8 cellular contexts compared by ENCODE assay signal in genomic region chr22:32528984-32529982, GRCh38. TPM values are rescaled to one million over a fixed set of nuclear protein-coding genes. Genes with fewer than 3 reads are reported as not detected.
DNase-seq lines count a peak whose midpoint lies in the region; ATAC-seq and TF ChIP-seq lines count a peak whose summit lies in the region.

No MANE protein-coding gene starts in this region.

- H3K27ac ChIP-seq in layer of hippocampus (ENCODE audit: low read depth, low read length): peak overlapping the region; percentile 65

- H3K4me1 Mint-ChIP-seq in chondrocyte (ENCODE audit: low read depth): peaks cover 41% of the 10 kb centered on the region

- H3K27ac Mint-ChIP-seq in chondrocyte (ENCODE audit: unreplicated experiment): no peak overlapping the region

- CTCF ChIA-PET in GM10248 (lab: Yijun Ruan, JAX): interaction anchor here (0.7 to 6.3 kb wide), 22 partner anchors 10 to 520 kb away, joined by 3 to 68 read pairs (median 4); no protein-coding TSS in a partner anchor

- no peaks in the 10 kb centered on the region for H3K27me3 ChIP-seq in layer of hippocampus (ENCODE audit: control insufficient read depth, insufficient read depth, low read length)

- POLR2A ChIA-PET in GM10248 (lab: Yijun Ruan, JAX): no interaction called here

- no peak overlapping the region for H3K4me3 Mint-ChIP-seq in chondrocyte (ENCODE audit: unreplicated experiment)

- ATAC-seq in HG02970 (IDR thresholded peaks at IDR 0.05; ENCODE audit: low FRiP score, unreplicated experiment) (no peak), HG02840 (IDR thresholded peaks at IDR 0.05; ENCODE audit: low FRiP score, unreplicated experiment) (no peak)

- TF ChIP-seq CTCF in GM10248 (IDR thresholded peaks at IDR 0.05; ENCODE audit: control extremely low read depth, extremely low read depth, low read depth, missing control alignments): peak; percentile 72
- peak; percentile 93 for TF ChIP-seq CTCF in chondrocyte (IDR thresholded peaks at IDR 0.05)

- DNase-seq in GM10248 (ENCODE audit: extremely low spot score) (peak; percentile 85), NCI-H1048 (lab: John Stamatoyannopoulos, UW) (peak; percentile 50), chondrocyte (ENCODE audit: low spot score) (no peak)
- peak; percentile 36 for DNase-seq in activated CD4-positive, alpha-beta T cell treated with anti-CD3 and anti-CD28 coated beads for 1 hour
- peak; percentile 51 to 56 for DNase-seq in stimulated activated CD4-positive, alpha-beta T cell treated with anti-CD3 and anti-CD28 coated beads, Interleukin-15, amount 100 ng/mL, for 48 hours (ENCODE audit: low read depth in 2 of 2)

- no peaks in the 10 kb centered on the region for H3K36me3 Mint-ChIP-seq in chondrocyte (ENCODE audit: low read depth)

- peaks cover 2% of the 10 kb centered on the region for H3K9me3 Mint-ChIP-seq in chondrocyte (ENCODE audit: low read depth)

- peaks cover 10% of the 10 kb centered on the region for H3K27me3 Mint-ChIP-seq in chondrocyte (ENCODE audit: low read depth)

RNA-seq across cellular contexts. Expression of gene FBXO7, which starts 54.7 kb away (rescaled TPM):
- total RNA-seq in chondrocyte: 76.0 to 76.6 TPM (median 76.3 TPM) in 3 replicates
